21 cellular contexts compared by ENCODE assay signal in the genomic region with DNA sequence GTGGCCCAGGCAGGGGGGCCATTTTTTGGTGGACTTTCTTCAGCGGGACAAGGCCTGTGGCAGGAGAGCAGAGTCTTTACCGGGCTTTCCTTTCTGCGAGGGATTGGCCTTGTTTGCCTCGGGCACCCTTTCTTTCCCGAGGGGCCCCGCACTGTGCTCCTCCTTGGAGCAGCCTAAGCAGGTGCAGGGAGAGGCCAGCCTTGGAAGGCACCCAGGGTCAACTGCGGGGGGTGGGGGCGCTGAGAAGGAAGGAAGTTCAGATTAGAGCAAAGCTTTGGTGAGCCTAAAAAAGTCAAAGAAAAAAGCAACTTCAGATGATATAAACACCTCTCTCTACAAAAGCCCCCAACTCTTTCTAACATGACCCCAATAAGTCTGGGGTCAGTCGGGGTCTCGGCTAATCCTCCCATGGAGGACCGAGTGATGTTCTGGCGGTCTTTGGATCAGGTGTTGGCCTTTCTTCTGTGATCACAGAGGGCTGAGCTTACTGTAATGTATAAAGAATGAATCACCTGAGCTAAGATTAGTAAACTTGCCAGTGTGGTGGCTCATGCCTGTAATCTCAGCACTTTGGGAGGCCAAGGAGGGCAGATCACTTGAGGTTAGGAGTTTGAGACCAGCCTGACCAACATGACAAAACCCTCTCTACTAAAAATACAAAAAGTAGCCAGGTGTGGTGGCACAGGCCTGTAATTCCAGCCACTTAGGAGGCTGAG.
"Had no signal": no experiment of that assay in that cellular context is flagged by ENCODE, and none has a peak within 500 bp of the region (broad histone marks: within the 10 kb centered on the region; RNA-seq: fewer than 3 reads in every experiment).

No MANE protein-coding gene starts in this region.

- H3K4me3 ChIP-seq: colonic mucosa, tibial artery had no signal

- H3K4me3 Mint-ChIP-seq: activated CD4-positive, alpha-beta T cell treated with anti-CD3 and anti-CD28 coated beads, Interleukin-2, amount 10 ng/mL, durations not matched to agents 7 days and 5 days; activated naive CD4-positive, alpha-beta T cell treated with anti-CD3 and anti-CD28 coated beads, Interleukin-2, amount 10 ng/mL, durations not matched to agents 7 days and 5 days; activated naive CD8-positive, alpha-beta T cell treated with anti-CD3 and anti-CD28 coated beads, Interleukin-2, amount 50 U/mL, for 24 hours; central memory CD8-positive, alpha-beta T cell; nephron; T-cell had no signal

- H3K27ac ChIP-seq: brain microvascular endothelial cell, colonic mucosa, tibial artery had no signal

- H3K36me3 Mint-ChIP-seq: activated naive CD4-positive, alpha-beta T cell treated with anti-CD3 and anti-CD28 coated beads, Interleukin-2, amount 10 ng/mL, durations not matched to agents 7 days and 5 days; T-cell had no signal

- H3K36me3 ChIP-seq: brain microvascular endothelial cell, colonic mucosa, tibial artery had no signal

- H3K27me3 Mint-ChIP-seq: activated naive CD8-positive, alpha-beta T cell treated with anti-CD3 and anti-CD28 coated beads, Interleukin-2, amount 50 U/mL, for 24 hours; central memory CD8-positive, alpha-beta T cell; T-cell had no signal

- H3K9me3 ChIP-seq: colonic mucosa, tibial artery had no signal

- DNase-seq: activated CD4-positive, alpha-beta T cell treated with anti-CD3 and anti-CD28 coated beads, Interleukin-2, amount 10 ng/mL, durations not matched to agents 7 days and 5 days; activated CD4-positive, CD25-positive, alpha-beta regulatory T cell; activated naive CD4-positive, alpha-beta T cell treated with anti-CD3 and anti-CD28 coated beads, Interleukin-2, amount 10 ng/mL, durations not matched to agents 7 days and 5 days; activated naive CD8-positive, alpha-beta T cell treated with anti-CD3 and anti-CD28 coated beads, Interleukin-2, amount 50 U/mL, for 24 hours; aorta; brain microvascular endothelial cell; colonic mucosa; erythroblast; hypothalamus; kidney; mammary epithelial cell; midbrain; retina; stimulated activated CD4-positive, alpha-beta T cell treated with anti-CD3 and anti-CD28 coated beads, Interleukin-1b, Interleukin-23, amount 100 ng/mL, for 48 hours; stimulated activated CD8-positive, alpha-beta memory T cell treated with anti-CD3 and anti-CD28 coated beads, Interleukin-4, amount 100 ng/mL, for 48 hours; stimulated activated naive CD4-positive, alpha-beta T cell treated with Interleukin-2 at 50 U/mL for 16 hours; T-cell; T-helper 9 cell; tibial artery had no signal

- H3K4me1 ChIP-seq: colonic mucosa, tibial artery had no signal

- H3K4me1 Mint-ChIP-seq: activated CD4-positive, alpha-beta T cell treated with anti-CD3 and anti-CD28 coated beads, Interleukin-2, amount 10 ng/mL, durations not matched to agents 7 days and 5 days; central memory CD8-positive, alpha-beta T cell had no signal

- H3K9me3 Mint-ChIP-seq: activated CD4-positive, alpha-beta T cell treated with anti-CD3 and anti-CD28 coated beads, Interleukin-2, amount 10 ng/mL, durations not matched to agents 7 days and 5 days; activated naive CD4-positive, alpha-beta T cell treated with anti-CD3 and anti-CD28 coated beads, Interleukin-2, amount 10 ng/mL, durations not matched to agents 7 days and 5 days; activated naive CD8-positive, alpha-beta T cell treated with anti-CD3 and anti-CD28 coated beads, Interleukin-2, amount 50 U/mL, for 24 hours; central memory CD8-positive, alpha-beta T cell; nephron; T-cell had no signal

- ATAC-seq: activated naive CD8-positive, alpha-beta T cell treated with anti-CD3 and anti-CD28 coated beads, Interleukin-2, amount 50 U/mL, for 24 hours; T-cell had no signal

- H3K27ac Mint-ChIP-seq: activated CD4-positive, alpha-beta T cell treated with anti-CD3 and anti-CD28 coated beads, Interleukin-2, amount 10 ng/mL, durations not matched to agents 7 days and 5 days; activated naive CD4-positive, alpha-beta T cell treated with anti-CD3 and anti-CD28 coated beads, Interleukin-2, amount 10 ng/mL, durations not matched to agents 7 days and 5 days; activated naive CD8-positive, alpha-beta T cell treated with anti-CD3 and anti-CD28 coated beads, Interleukin-2, amount 50 U/mL, for 24 hours; nephron; T-cell had no signal
